In genomic region chr12:90152897-90153624, GRCh38 we compare ENCODE assay signal across 16 cellular contexts.
DNase-seq lines count a peak whose midpoint lies in the region; ATAC-seq and TF ChIP-seq lines count a peak whose summit lies in the region.
"Had no signal": no experiment of that assay in that cellular context is flagged by ENCODE, and none has a peak within 500 bp of the region (broad histone marks: within the 10 kb centered on the region; RNA-seq: fewer than 3 reads in every experiment).

No MANE protein-coding gene starts in this region.

- WGBS in heart right ventricle, 2 donors = 70 to 72% methylated on average over 10 of the region's 10 CpGs

- POLR2A ChIA-PET in HEK293 (lab: Yijun Ruan, JAX) = no interaction called here

- ATAC-seq in left colon (peak; percentile 67), GM19467 (IDR thresholded peaks at IDR 0.05; ENCODE audit: unreplicated experiment) (no peak), heart right ventricle (no peak)

- H3K4me1 ChIP-seq in HEK293 (ENCODE audit: control insufficient read depth, insufficient read depth, low read length) (no peaks in the 10 kb centered on the region), heart right ventricle (no peaks in the 10 kb centered on the region)
- H3K4me1 ChIP-seq: colonic mucosa, transverse colon had no signal

- in situ Hi-C loops in GM13976 (cut with MboI; ENCODE audit: low sequenced_read_pairs, unreplicated experiment) = no loop called here

- H3K27ac ChIP-seq in HEK293 (ENCODE audit: extremely low read depth, low read depth, low read length) (no peak overlapping the region), heart right ventricle (no peak overlapping the region)
- H3K27ac ChIP-seq: colonic mucosa, transverse colon had no signal

- H3K4me3 ChIP-seq in AG10803 (ENCODE audit: low read length) (no peak overlapping the region), HEK293 (ENCODE audit: low read depth, low read length) (no peak overlapping the region), heart right ventricle (no peak overlapping the region)
- H3K4me3 ChIP-seq: colonic mucosa, transverse colon had no signal

- H3K27me3 ChIP-seq in heart right ventricle = no peaks in the 10 kb centered on the region
- H3K27me3 ChIP-seq: colonic mucosa, transverse colon had no signal

- H3K9me3 ChIP-seq in HEK293 (ENCODE audit: control insufficient read depth, insufficient read depth, low read depth, low read length) (no peaks in the 10 kb centered on the region), heart right ventricle (no peaks in the 10 kb centered on the region)
- H3K9me3 ChIP-seq: colonic mucosa, transverse colon had no signal

- peak; percentile 1 for DNase-seq in AG10803 (ENCODE audit: low read depth)
- peak; percentile 17 for DNase-seq in SW480 (ENCODE audit: low spot score)
- DNase-seq in left colon = peak in 1 of 2 donors; percentile 12
- no peak for DNase-seq in GM19238 (ENCODE audit: insufficient read length, low spot score)
- no peak for DNase-seq in heart right ventricle
- DNase-seq in GM13976 (ENCODE audit: low spot score) = no peak
- DNase-seq: activated CD4-positive, alpha-beta T cell treated with anti-CD3 and anti-CD28 coated beads, Interleukin-2, amount 10 ng/mL, durations not matched to agents 24 days and 14 days; activated T-cell treated with anti-CD3 and anti-CD28 coated beads, Interleukin-2, amount 50 U/mL, for 48 hours; amygdala; colonic mucosa; midbrain; NCI-H1092; NCI-H226; transverse colon had no signal

- H3K36me3 ChIP-seq in HEK293 (ENCODE audit: control insufficient read depth in 2 of 2, insufficient read depth in 1 of 2, low read length in 2 of 2) (no peaks in the 10 kb centered on the region), heart right ventricle (no peaks in the 10 kb centered on the region)
- H3K36me3 ChIP-seq: colonic mucosa, transverse colon had no signal

- CTCF ChIA-PET in HEK293 (lab: Yijun Ruan, JAX) = no interaction called here

- intact Hi-C loops in left colon (cut with DNase I, micrococcal nuclease) = no loop called here
- intact Hi-C loops in heart right ventricle (cut with DNase I) = no loop called here

- no peak for TF ChIP-seq CTCF in AG10803 (conservative IDR thresholded peaks at IDR 0.05; ENCODE audit: low read length)
- no peak for TF ChIP-seq CTCF in HEK293 (tag by site-specific recombination; IDR thresholded peaks at IDR 0.05)
- no peak for TF ChIP-seq CTCF in heart right ventricle (IDR thresholded peaks at IDR 0.05)
- no peak for TF ChIP-seq CTCF in GM13976 (IDR thresholded peaks at IDR 0.05; ENCODE audit: borderline replicate concordance, control extremely low read depth, extremely low read depth, insufficient read depth, missing control alignments)

TF ChIP-seq in HEK293, 187 proteins besides CTCF, POLR2A, EP300 and RAD21:
- TF ChIP-seq GLIS2 (tag by site-specific recombination; IDR thresholded peaks at IDR 0.05) (no peak), ZIC2 (tag by site-specific recombination; IDR thresholded peaks at IDR 0.05) (0 out of 2 replicates have a peak, but pooled peaks have one; percentile 25)

Comparison
In these comparisons a context has a peak if more than half of its experiments do, and no peak if none do; other contexts are left out.
1. DNase-seq: peak in AG10803 (single experiment) and SW480 (single experiment); none in GM19238 (single experiment), heart right ventricle (0 of 2) and GM13976 (single experiment).